In the genomic region with DNA sequence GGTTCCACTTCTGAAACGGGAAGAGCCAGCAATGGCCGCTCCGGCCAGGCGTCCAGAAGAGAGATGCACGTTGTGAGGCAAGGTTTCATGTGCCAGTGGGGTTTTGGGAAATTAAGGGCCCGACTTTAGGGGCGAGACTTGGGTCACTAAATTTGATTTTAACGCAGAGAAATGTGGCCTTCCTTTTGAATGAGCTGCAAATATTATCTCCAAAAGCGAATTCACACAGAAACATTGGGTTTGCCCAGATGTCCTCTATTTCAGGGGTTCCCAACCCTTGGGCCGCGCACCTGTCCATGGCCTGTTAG, we compare ENCODE assay signal across 11 cellular contexts. TPM values are rescaled to one million over a fixed set of nuclear protein-coding genes. Genes with fewer than 3 reads are reported as not detected.
DNase-seq lines count a peak whose midpoint lies in the region; ATAC-seq and TF ChIP-seq lines count a peak whose summit lies in the region.
"Had no signal": no experiment of that assay in that cellular context is flagged by ENCODE, and none has a peak within 500 bp of the region (broad histone marks: within the 10 kb centered on the region; RNA-seq: fewer than 3 reads in every experiment).

No MANE protein-coding gene starts in this region.

- H3K4me3 Mint-ChIP-seq in CD4-positive, alpha-beta memory T cell = no peak overlapping the region
- H3K4me3 Mint-ChIP-seq: activated T-helper 1 cell treated with anti-CD3 and anti-CD28 coated beads, Interleukin-12 subunit alpha, Interleukin-12 subunit beta, Interleukin-2, Interleukin-4 antibody, amounts not matched to agents 30 ng/mL and 10 ng/mL and 1 ng/mL, durations not matched to agents 14 hours and 24 hours and 36 hours; stimulated activated effector memory CD8-positive, alpha-beta T cell treated with anti-CD3 and anti-CD28 coated beads, Interleukin-12 subunit alpha, Interleukin-12 subunit beta, amount 100 ng/mL, for 72 hours had no signal

- no peaks in the 10 kb centered on the region for H3K36me3 Mint-ChIP-seq in CD4-positive, alpha-beta memory T cell
- H3K36me3 Mint-ChIP-seq: stimulated activated effector memory CD8-positive, alpha-beta T cell treated with anti-CD3 and anti-CD28 coated beads, Interleukin-12 subunit alpha, Interleukin-12 subunit beta, amount 100 ng/mL, for 72 hours had no signal

- ATAC-seq in GM18870 (IDR thresholded peaks at IDR 0.05; ENCODE audit: unreplicated experiment) (no peak), GM21737 (IDR thresholded peaks at IDR 0.05; ENCODE audit: unreplicated experiment) (no peak)

- no peaks in the 10 kb centered on the region for H4K20me1 ChIP-seq in PC-9 (ENCODE audit: insufficient read depth)

- no peaks in the 10 kb centered on the region for H3K9me3 ChIP-seq in CD4-positive, alpha-beta memory T cell (ENCODE audit: control insufficient read depth in 1 of 2, low read length in 2 of 2)
- H3K9me3 ChIP-seq in PC-9 (ENCODE audit: insufficient read depth, low read depth) (no peaks in the 10 kb centered on the region), prostate gland (no peaks in the 10 kb centered on the region)

- H3K4me1 Mint-ChIP-seq in CD4-positive, alpha-beta memory T cell = peaks cover 9 to 23% (median 16%) of the 10 kb centered on the region in 4 donors
- H3K4me1 Mint-ChIP-seq: stimulated activated effector memory CD8-positive, alpha-beta T cell treated with anti-CD3 and anti-CD28 coated beads, Interleukin-12 subunit alpha, Interleukin-12 subunit beta, amount 100 ng/mL, for 72 hours had no signal

- H3K27ac ChIP-seq in CD4-positive, alpha-beta memory T cell (ENCODE audit: low read depth, low read length) = peak overlapping the region; percentile 91
- H3K27ac ChIP-seq in PC-9 (peak overlapping the region; percentile 82), prostate gland (peak overlapping the region; percentile 99 to 100)

- peak overlapping the region; percentile 75 to 88 for H3K4me3 ChIP-seq in CD4-positive, alpha-beta memory T cell (ENCODE audit: low read length in 2 of 2)
- H3K4me3 ChIP-seq in PC-9 = peak overlapping the region; percentile 75
- H3K4me3 ChIP-seq in fibroblast of mammary gland (ENCODE audit: control insufficient read depth, low read depth, low read length) = peak overlapping the region; percentile 88
- H3K4me3 ChIP-seq in prostate gland = peak overlapping the region; percentile 65 to 73

- POLR2A ChIA-PET in CD4-positive, alpha-beta memory T cell (lab: Charles Lee; ENCODE audit: partially characterized antibody) = interaction anchor here (0.7 to 6.8 kb wide), 26 partner anchors 9 to 422 kb away, joined by 3 to 85 read pairs (median 8); partner anchors contain the start of genes APEX1, CCNB1IP1, PARP2 and PIP4P1
- POLR2A ChIA-PET in PC-9 (lab: Charles Lee; ENCODE audit: unreplicated experiment) = interaction anchor here (0.6 to 0.8 kb wide), 3 partner anchors 73 to 339 kb away, joined by 3 to 5 read pairs (median 3); partner anchors contain the start of gene PARP2

- H2AFZ ChIP-seq in PC-9 = peak overlapping the region; percentile 99

- DNase-seq in CD4-positive, alpha-beta memory T cell = no peak
- DNase-seq in PC-9 = no peak
- no peak for DNase-seq in fibroblast of mammary gland (ENCODE audit: low read depth)
- DNase-seq in prostate gland (ENCODE audit: low spot score) = no peak
- no peak for DNase-seq in T-helper 2 cell
- DNase-seq in Kasumi-1 (lab: John Stamatoyannopoulos, UW) = no peak

- no peaks in the 10 kb centered on the region for H3K36me3 ChIP-seq in CD4-positive, alpha-beta memory T cell (ENCODE audit: insufficient read depth, low read length)
- H3K36me3 ChIP-seq in PC-9 (ENCODE audit: low read depth) = no peaks in the 10 kb centered on the region
- no peaks in the 10 kb centered on the region for H3K36me3 ChIP-seq in prostate gland

- peaks cover 41% of the 10 kb centered on the region; the same call in 1 of the 2 replicates for H3F3A ChIP-seq in PC-9 (ENCODE audit: insufficient read depth, low read depth)

- TF ChIP-seq CTCF in PC-9 (conservative IDR thresholded peaks at IDR 0.05) (0 out of 2 replicates have a peak, but pooled peaks have one; percentile 20), fibroblast of mammary gland (conservative IDR thresholded peaks at IDR 0.05; ENCODE audit: control insufficient read depth, insufficient read depth, low read depth, low read length) (no peak), prostate gland (IDR thresholded peaks at IDR 0.05) (peak in 1 of 4 experiments; percentile 30)

- H3K27ac Mint-ChIP-seq in CD4-positive, alpha-beta memory T cell = no peak overlapping the region
- H3K27ac Mint-ChIP-seq: activated T-helper 1 cell treated with anti-CD3 and anti-CD28 coated beads, Interleukin-12 subunit alpha, Interleukin-12 subunit beta, Interleukin-2, Interleukin-4 antibody, amounts not matched to agents 30 ng/mL and 10 ng/mL and 1 ng/mL, durations not matched to agents 14 hours and 24 hours and 36 hours; stimulated activated effector memory CD8-positive, alpha-beta T cell treated with anti-CD3 and anti-CD28 coated beads, Interleukin-12 subunit alpha, Interleukin-12 subunit beta, amount 100 ng/mL, for 72 hours had no signal

- intact Hi-C loops in CD4-positive, alpha-beta memory T cell (cut with micrococcal nuclease) = loop anchor here (1.0 to 5.0 kb wide), 6 partner anchors 221 to 700 kb away; partner anchors contain the start of genes HNRNPC, PIP4P1, SUPT16H and TEP1
- intact Hi-C loops in PC-9 (cut with micrococcal nuclease; ENCODE audit: unreplicated experiment) = loop anchor here (1.0 to 5.0 kb wide), 4 partner anchors 19 to 422 kb away; partner anchors contain the start of gene TEP1
- intact Hi-C loops in prostate gland (cut with DNase I) = loop anchor here (2.0 to 5.0 kb wide), 4 partner anchors 50 to 420 kb away; partner anchors contain the start of genes PIP4P1 and TMEM253

- BruUV-seq in PC-9 (replicated peaks; lab: Mats Ljungman, UMichigan) = TSS peak; percentile 95

- H3K27me3 ChIP-seq in CD4-positive, alpha-beta memory T cell (ENCODE audit: insufficient read depth, low read length) = no peaks in the 10 kb centered on the region
- H3K27me3 ChIP-seq in PC-9 (ENCODE audit: insufficient read depth, low read depth) (no peaks in the 10 kb centered on the region), prostate gland (replicated peaks; ENCODE audit: insufficient read depth) (no peaks in the 10 kb centered on the region)

- no peaks in the 10 kb centered on the region for H3K79me2 ChIP-seq in PC-9 (ENCODE audit: low read depth)

- H3K4me1 ChIP-seq in CD4-positive, alpha-beta memory T cell (ENCODE audit: insufficient read depth, low read length) = peaks cover 35% of the 10 kb centered on the region
- H3K4me1 ChIP-seq in PC-9 (replicated peaks; ENCODE audit: insufficient read depth) (peaks cover 21% of the 10 kb centered on the region), prostate gland (replicated peaks) (no peaks in the 10 kb centered on the region)

- CTCF ChIA-PET in CD4-positive, alpha-beta memory T cell (lab: Charles Lee; ENCODE audit: partially characterized antibody) = interaction anchor here (0.9 to 21.1 kb wide), 13 partner anchors 9 to 355 kb away, joined by 3 to 349 read pairs (median 11); partner anchors contain the start of genes ANG, CCNB1IP1, PARP2 and PNP
- CTCF ChIA-PET in PC-9 (lab: Charles Lee) = interaction anchor here (0.6 to 0.8 kb wide), 2 partner anchors 9 to 461 kb away, joined by 3 to 6 read pairs; no protein-coding TSS in a partner anchor

- peak overlapping the region; percentile 95 for H3K4me2 ChIP-seq in PC-9

- peaks cover 0 to 8% of the 10 kb centered on the region in 2 donors for H3K27me3 Mint-ChIP-seq in CD4-positive, alpha-beta memory T cell

- no peaks in the 10 kb centered on the region for H3K9me2 ChIP-seq in PC-9 (ENCODE audit: insufficient read depth)

- no peak for TF ChIP-seq POLR2A in prostate gland (IDR thresholded peaks at IDR 0.05)

- H3K9me3 Mint-ChIP-seq in CD4-positive, alpha-beta memory T cell = peaks cover 0 to 6% (median 0%) of the 10 kb centered on the region in 8 donors
- H3K9me3 Mint-ChIP-seq: activated T-helper 1 cell treated with anti-CD3 and anti-CD28 coated beads, Interleukin-12 subunit alpha, Interleukin-12 subunit beta, Interleukin-2, Interleukin-4 antibody, amounts not matched to agents 30 ng/mL and 10 ng/mL and 1 ng/mL, durations not matched to agents 14 hours and 24 hours and 36 hours; stimulated activated effector memory CD8-positive, alpha-beta T cell treated with anti-CD3 and anti-CD28 coated beads, Interleukin-12 subunit alpha, Interleukin-12 subunit beta, amount 100 ng/mL, for 72 hours had no signal

- WGBS in prostate gland = 0% methylated on average over 11 of the region's 11 CpGs

RNA-seq across cellular contexts. Expression of gene RNASE4, which starts 2.3 kb away (rescaled TPM):
- total RNA-seq in CD4-positive, alpha-beta memory T cell = 1 to 10 TPM; 2.1 to 2.6 TPM
- polyA plus RNA-seq in CD4-positive, alpha-beta memory T cell = 1 to 10 TPM; 1.6 to 2.5 TPM
- total RNA-seq in PC-9 (2021) (2.0 and 4.0 TPM in 2 replicates), prostate gland (100 to 1,000 TPM in 1 of 2 donors, 10 to 100 TPM in 1; 71.6 to 150 TPM)

RNA-seq across cellular contexts. Expression of gene ANG, which starts 6.5 kb away (rescaled TPM):
- 1 to 10 TPM; 1.1 to 1.3 TPM for total RNA-seq in CD4-positive, alpha-beta memory T cell
- 1 to 10 TPM; 1.4 to 2.8 TPM for polyA plus RNA-seq in CD4-positive, alpha-beta memory T cell
- 4.4 and 5.7 TPM in 2 replicates for total RNA-seq in PC-9 (2021)
- total RNA-seq in prostate gland = 10 to 100 TPM; 58.6 to 78.2 TPM

RNA-seq across cellular contexts. Expression of gene OR6S1, which starts 40.6 kb away (rescaled TPM):
- not detected for total RNA-seq in CD4-positive, alpha-beta memory T cell
- polyA plus RNA-seq in CD4-positive, alpha-beta memory T cell = not detected
- not detected in 2 replicates for total RNA-seq in PC-9 (2021)
- not detected for total RNA-seq in prostate gland
- total RNA-seq: activated T-helper 1 cell treated with anti-CD3 and anti-CD28 coated beads, Interleukin-12 subunit alpha, Interleukin-12 subunit beta, Interleukin-2, Interleukin-4 antibody, amounts not matched to agents 30 ng/mL and 10 ng/mL and 1 ng/mL, durations not matched to agents 14 hours and 24 hours and 36 hours; lung microvascular endothelial cell had no signal

Comparison
In these comparisons a context has a peak if more than half of its experiments do, and no peak if none do; other contexts are left out.
1. RNA of gene RNASE4, which starts 2.3 kb away (total RNA-seq): 71.6 to 150 TPM in prostate gland; 2.0 to 4.0 TPM in PC-9 and 2.1 to 2.6 TPM in CD4-positive, alpha-beta memory T cell; every median in the first group is over 10 times any median in the second.
2. Peak in every context shown above with its lines, with median percentiles within 50 percentile points of each other: H3K27ac ChIP-seq and H3K4me3 ChIP-seq.